Comparison of ENCODE assay signal across 28 cellular contexts in the genomic region with DNA sequence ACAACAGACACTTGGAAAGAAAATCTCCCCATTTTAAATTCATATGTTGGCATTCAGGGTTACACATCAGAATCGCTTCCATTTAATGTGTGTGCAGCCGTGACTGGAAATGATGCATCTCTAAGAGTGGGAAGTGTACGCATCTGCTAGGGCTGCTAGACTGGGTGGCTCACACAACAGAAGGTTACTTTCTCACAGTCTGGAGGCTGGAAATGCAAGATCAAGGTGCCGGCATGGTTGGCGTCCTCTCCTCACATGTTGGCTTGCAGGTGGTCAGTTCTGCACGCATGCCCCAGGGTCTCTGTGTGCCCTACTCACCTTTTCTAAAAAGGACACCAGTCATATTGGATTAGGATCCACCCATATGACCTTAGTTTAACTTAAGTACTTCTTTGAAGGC.
"Had no signal": no experiment of that assay in that cellular context is flagged by ENCODE, and none has a peak within 500 bp of the region (broad histone marks: within the 10 kb centered on the region; RNA-seq: fewer than 3 reads in every experiment).

No MANE protein-coding gene starts in this region.

- H3K4me1 Mint-ChIP-seq: naive B cell; naive thymus-derived CD8-positive, alpha-beta T cell; neural crest cell; stimulated activated memory B cell treated with anti-CD40 and anti-IgM and Interleukin-4, amounts not matched to agents 10 μg/mL and 1 μg/mL and 100 μg/mL, for 72 hours; stimulated activated naive CD8-positive, alpha-beta T cell treated with anti-CD3 and anti-CD28 coated beads, Interleukin-15, amount 100 ng/mL, for 72 hours had no signal

- H3K27ac ChIP-seq: prostate gland, right lobe of liver, sigmoid colon, suprapubic skin, testis, tibial artery, transverse colon, upper lobe of right lung, uterus had no signal

- H3K4me1 ChIP-seq: prostate gland, sigmoid colon, suprapubic skin, testis, transverse colon, upper lobe of right lung, uterus had no signal

- H3K36me3 ChIP-seq: prostate gland, right lobe of liver, sigmoid colon, suprapubic skin, tibial artery, transverse colon, upper lobe of right lung, uterus had no signal

- H3K9me3 ChIP-seq: prostate gland, right lobe of liver, sigmoid colon, suprapubic skin, testis, tibial artery, transverse colon, upper lobe of right lung, uterus had no signal

- H3K27me3 ChIP-seq: right lobe of liver, sigmoid colon, suprapubic skin, testis, tibial artery, transverse colon, upper lobe of right lung, uterus had no signal

- H3K4me3 ChIP-seq: prostate gland, right lobe of liver, sigmoid colon, suprapubic skin, testis, tibial artery, transverse colon, upper lobe of right lung, uterus had no signal

- DNase-seq: naive B cell; naive thymus-derived CD8-positive, alpha-beta T cell; nephron progenitor cell; occipital lobe; right cardiac atrium; right lobe of liver; sigmoid colon; small intestine; stimulated activated CD4-positive, alpha-beta T cell treated with anti-CD3 and anti-CD28 coated beads, Interleukin-15, amount 100 ng/mL, for 24 hours; stimulated activated CD4-positive, alpha-beta T cell treated with anti-CD3 and anti-CD28 coated beads, Interleukin-2, amount 100 ng/mL, for 24 hours; stimulated activated CD4-positive, alpha-beta T cell treated with anti-CD3 and anti-CD28 coated beads, Interleukin-4, amount 100 ng/mL, for 1 hour; stimulated activated CD4-positive, alpha-beta T cell treated with anti-CD3 and anti-CD28 coated beads, Interleukin-4, amount 100 ng/mL, for 4 hours; stimulated activated CD8-positive, alpha-beta memory T cell treated with anti-CD3 and anti-CD28 coated beads, Interleukin-4, amount 100 ng/mL, for 48 hours; stimulated activated naive CD4-positive, alpha-beta T cell; stimulated activated naive CD8-positive, alpha-beta T cell treated with anti-CD3 and anti-CD28 coated beads, Interleukin-15, amount 100 ng/mL, for 72 hours; stimulated activated naive CD8-positive, alpha-beta T cell treated with anti-CD3 and anti-CD28 coated beads, Interleukin-15, Interleukin-2, amounts not matched to agents 100 U/mL and 50 U/mL, for 24 hours; substantia nigra; testis; tibial artery; transverse colon; upper lobe of right lung had no signal

- H3K9me3 Mint-ChIP-seq: naive thymus-derived CD8-positive, alpha-beta T cell; natural killer cell treated with Interleukin-12 subunit alpha and Interleukin-12 subunit beta and Interleukin-15 and Interleukin-18, amount 100 ng/mL, for 72 hours; nephron progenitor cell; neural crest cell; stimulated activated memory B cell treated with anti-CD40 and anti-IgM and Interleukin-4, amounts not matched to agents 10 μg/mL and 1 μg/mL and 100 μg/mL, for 72 hours; stimulated activated naive CD8-positive, alpha-beta T cell treated with anti-CD3 and anti-CD28 coated beads, Interleukin-15, amount 100 ng/mL, for 72 hours; type B pancreatic cell had no signal

- H3K36me3 Mint-ChIP-seq: naive B cell; naive thymus-derived CD8-positive, alpha-beta T cell; natural killer cell treated with Interleukin-12 subunit alpha and Interleukin-12 subunit beta and Interleukin-15 and Interleukin-18, amount 100 ng/mL, for 72 hours; stimulated activated memory B cell treated with anti-CD40 and anti-IgM and Interleukin-4, amounts not matched to agents 10 μg/mL and 1 μg/mL and 100 μg/mL, for 72 hours; type B pancreatic cell had no signal

- H3K4me3 Mint-ChIP-seq: naive B cell; naive thymus-derived CD8-positive, alpha-beta T cell; natural killer cell treated with Interleukin-12 subunit alpha and Interleukin-12 subunit beta and Interleukin-15 and Interleukin-18, amount 100 ng/mL, for 72 hours; nephron progenitor cell; neural crest cell; stimulated activated memory B cell treated with anti-CD40 and anti-IgM and Interleukin-4, amounts not matched to agents 10 μg/mL and 1 μg/mL and 100 μg/mL, for 72 hours; stimulated activated naive CD8-positive, alpha-beta T cell treated with anti-CD3 and anti-CD28 coated beads, Interleukin-15, amount 100 ng/mL, for 72 hours; type B pancreatic cell had no signal

- H3K27ac Mint-ChIP-seq: naive B cell; naive thymus-derived CD8-positive, alpha-beta T cell; natural killer cell treated with Interleukin-12 subunit alpha and Interleukin-12 subunit beta and Interleukin-15 and Interleukin-18, amount 100 ng/mL, for 72 hours; nephron progenitor cell; stimulated activated memory B cell treated with anti-CD40 and anti-IgM and Interleukin-4, amounts not matched to agents 10 μg/mL and 1 μg/mL and 100 μg/mL, for 72 hours; stimulated activated naive CD8-positive, alpha-beta T cell treated with anti-CD3 and anti-CD28 coated beads, Interleukin-15, amount 100 ng/mL, for 72 hours; type B pancreatic cell had no signal

- ATAC-seq: naive thymus-derived CD8-positive, alpha-beta T cell; natural killer cell treated with Interleukin-12 subunit alpha and Interleukin-12 subunit beta and Interleukin-15 and Interleukin-18, amount 100 ng/mL, for 72 hours; right cardiac atrium; right lobe of liver; stimulated activated memory B cell treated with anti-CD40 and anti-IgM and Interleukin-4, amounts not matched to agents 10 μg/mL and 1 μg/mL and 100 μg/mL, for 72 hours; stimulated activated naive CD8-positive, alpha-beta T cell treated with anti-CD3 and anti-CD28 coated beads, Interleukin-15, amount 100 ng/mL, for 72 hours; stimulated activated naive CD8-positive, alpha-beta T cell treated with anti-CD3 and anti-CD28 coated beads, Interleukin-15, Interleukin-2, amounts not matched to agents 100 U/mL and 50 U/mL, for 24 hours; upper lobe of right lung had no signal

- FAIRE-seq: small intestine had no signal

- H3K27me3 Mint-ChIP-seq: natural killer cell treated with Interleukin-12 subunit alpha and Interleukin-12 subunit beta and Interleukin-15 and Interleukin-18, amount 100 ng/mL, for 72 hours; stimulated activated memory B cell treated with anti-CD40 and anti-IgM and Interleukin-4, amounts not matched to agents 10 μg/mL and 1 μg/mL and 100 μg/mL, for 72 hours; stimulated activated naive CD8-positive, alpha-beta T cell treated with anti-CD3 and anti-CD28 coated beads, Interleukin-15, amount 100 ng/mL, for 72 hours; type B pancreatic cell had no signal
